1 cellular context compared by ENCODE assay signal in the genomic region with DNA sequence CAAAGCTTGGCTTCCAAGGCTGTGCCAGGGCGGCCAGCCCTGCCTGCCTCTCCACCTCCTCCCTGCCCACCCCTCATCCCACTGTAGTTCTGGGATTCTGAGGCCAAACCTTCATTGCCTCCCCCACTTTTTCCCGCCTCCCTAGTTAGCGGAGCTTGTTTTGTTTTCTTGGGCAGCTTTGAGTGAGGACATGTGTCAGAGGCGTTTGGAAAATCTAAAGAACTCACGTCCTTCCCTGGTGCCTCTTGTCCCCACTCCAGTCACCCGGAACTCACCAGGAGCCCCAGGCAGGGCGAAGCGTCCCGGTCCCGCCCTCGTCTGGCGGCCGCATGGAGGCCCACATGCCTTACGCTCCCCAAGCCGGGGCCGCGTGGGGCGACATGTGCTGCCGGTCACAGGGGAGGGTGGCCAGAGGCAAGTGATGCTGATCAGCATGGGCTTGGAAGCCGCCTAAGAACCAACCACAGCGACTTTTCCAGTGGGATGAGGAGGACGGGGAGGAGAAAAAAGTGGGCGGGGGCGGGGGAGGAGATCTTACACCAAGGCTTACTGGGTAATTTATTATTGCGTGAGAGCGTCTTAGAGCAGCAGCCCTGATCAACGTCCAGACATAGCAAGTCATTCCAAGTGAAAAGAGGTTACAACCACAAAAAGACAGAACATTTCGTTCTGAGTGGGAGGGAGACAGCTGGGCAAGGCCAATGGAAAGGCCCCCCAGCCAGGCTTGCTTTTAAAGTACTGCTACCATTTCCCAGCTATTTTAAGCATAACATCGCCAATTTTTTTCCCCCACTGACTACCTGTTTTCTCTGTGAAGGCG.
TF ChIP-seq lines count a peak whose summit lies in the region.

No MANE protein-coding gene starts in this region.

TF ChIP-seq in HepG2, 621 proteins besides CTCF, POLR2A, EP300 and RAD21 (continued from another document):
- TF ChIP-seq, protein P1, sequence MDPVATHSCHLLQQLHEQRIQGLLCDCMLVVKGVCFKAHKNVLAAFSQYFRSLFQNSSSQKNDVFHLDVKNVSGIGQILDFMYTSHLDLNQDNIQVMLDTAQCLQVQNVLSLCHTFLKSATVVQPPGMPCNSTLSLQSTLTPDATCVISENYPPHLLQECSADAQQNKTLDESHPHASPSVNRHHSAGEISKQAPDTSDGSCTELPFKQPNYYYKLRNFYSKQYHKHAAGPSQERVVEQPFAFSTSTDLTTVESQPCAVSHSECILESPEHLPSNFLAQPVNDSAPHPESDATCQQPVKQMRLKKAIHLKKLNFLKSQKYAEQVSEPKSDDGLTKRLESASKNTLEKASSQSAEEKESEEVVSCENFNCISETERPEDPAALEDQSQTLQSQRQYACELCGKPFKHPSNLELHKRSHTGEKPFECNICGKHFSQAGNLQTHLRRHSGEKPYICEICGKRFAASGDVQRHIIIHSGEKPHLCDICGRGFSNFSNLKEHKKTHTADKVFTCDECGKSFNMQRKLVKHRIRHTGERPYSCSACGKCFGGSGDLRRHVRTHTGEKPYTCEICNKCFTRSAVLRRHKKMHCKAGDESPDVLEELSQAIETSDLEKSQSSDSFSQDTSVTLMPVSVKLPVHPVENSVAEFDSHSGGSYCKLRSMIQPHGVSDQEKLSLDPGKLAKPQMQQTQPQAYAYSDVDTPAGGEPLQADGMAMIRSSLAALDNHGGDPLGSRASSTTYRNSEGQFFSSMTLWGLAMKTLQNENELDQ (CRISPR knock-in tag; IDR thresholded peaks at IDR 0.05; ENCODE audit: borderline replicate concordance), result no peak
- no peak for TF ChIP-seq ZNF782 (CRISPR knock-in tag; IDR thresholded peaks at IDR 0.05; ENCODE audit: borderline replicate concordance)
